Comparison of ENCODE assay signal across 8 cellular contexts in genomic region chr10:70145666-70146488, GRCh38. TPM values are rescaled to one million over a fixed set of nuclear protein-coding genes. Genes with fewer than 3 reads are reported as not detected.
DNase-seq lines count a peak whose midpoint lies in the region; ATAC-seq, FAIRE-seq and TF ChIP-seq lines count a peak whose summit lies in the region.

No MANE protein-coding gene starts in this region.

- no peaks in the 10 kb centered on the region for H3K27me3 ChIP-seq in astrocyte (ENCODE audit: insufficient read depth, low read length)

- H3K27ac ChIP-seq in KOPT-K1 (ENCODE audit: low read depth, low read length, poor library complexity, severe bottlenecking) (peak overlapping the region; percentile 85), astrocyte (ENCODE audit: low read depth, low read length) (peak overlapping the region; percentile 67)

- H3K36me3 Mint-ChIP-seq in astrocyte (ENCODE audit: low read depth, unreplicated experiment) = peaks cover 8% of the 10 kb centered on the region

- DNase-seq in T-helper 2 cell = peak; percentile 50 to 85 (median 70)
- peak; percentile 51 for DNase-seq in astrocyte (ENCODE audit: low read depth)
- peak in 32 of 51 donors; percentile 21 to 78 (median 53) for DNase-seq in hypothalamus (lab: John Stamatoyannopoulos, UW)
- peak; percentile 76 for DNase-seq in sciatic nerve (ENCODE audit: low spot score)
- DNase-seq in amniotic stem cell (lab: John Stamatoyannopoulos, UW) = no peak

- H3K79me2 ChIP-seq in astrocyte (ENCODE audit: insufficient read depth, low read length) = peaks cover 50% of the 10 kb centered on the region

- no peaks in the 10 kb centered on the region for H3K27me3 Mint-ChIP-seq in astrocyte (ENCODE audit: low read depth, unreplicated experiment)

- ATAC-seq in GM21825 (IDR thresholded peaks at IDR 0.05; ENCODE audit: unreplicated experiment) (peak; percentile 51), sciatic nerve (peak; percentile 40)

- H3K4me1 ChIP-seq in astrocyte (ENCODE audit: insufficient read depth, low read length) = peaks cover 18% of the 10 kb centered on the region

- no peaks in the 10 kb centered on the region for H3K9me3 ChIP-seq in KOPT-K1 (ENCODE audit: insufficient read depth, low read length, poor library complexity, severe bottlenecking)
- H3K9me3 ChIP-seq in astrocyte (ENCODE audit: insufficient read depth, low read depth, low read length) = no peaks in the 10 kb centered on the region

- no peaks in the 10 kb centered on the region for H3K9me3 Mint-ChIP-seq in astrocyte (ENCODE audit: unreplicated experiment)

- FAIRE-seq in astrocyte (lab: Jason Lieb, UNC) = no peak

- H3K36me3 ChIP-seq in KOPT-K1 (ENCODE audit: insufficient read depth, low read length) (peaks cover 34% of the 10 kb centered on the region), astrocyte (ENCODE audit: insufficient read depth, low read length) (peaks cover 9% of the 10 kb centered on the region)

- H3K4me1 Mint-ChIP-seq in astrocyte (ENCODE audit: low read depth, unreplicated experiment) = peaks cover 7% of the 10 kb centered on the region

- intact Hi-C loops in sciatic nerve (cut with DNase I) = no loop called here

- H4K20me1 ChIP-seq in astrocyte (ENCODE audit: insufficient read depth, low read length) = peaks cover 66% of the 10 kb centered on the region

- TF ChIP-seq CTCF in astrocyte (IDR thresholded peaks at IDR 0.05; ENCODE audit: insufficient read depth, low read depth, low read length) = no peak

- H2AFZ ChIP-seq in astrocyte (ENCODE audit: low read depth, low read length) = peak overlapping the region; percentile 83

- H3K4me3 ChIP-seq in GM08714 (ENCODE audit: low read length) = peak overlapping the region; percentile 72; the same call in 1 of the 2 replicates
- peak overlapping the region; percentile 65 for H3K4me3 ChIP-seq in astrocyte (ENCODE audit: insufficient read depth, low read depth, low read length)

- peak overlapping the region; percentile 77 for H3K4me3 Mint-ChIP-seq in astrocyte (ENCODE audit: unreplicated experiment)

- peak overlapping the region; percentile 85 for H3K4me2 ChIP-seq in astrocyte (ENCODE audit: low read length)

- no peak overlapping the region for H3K27ac Mint-ChIP-seq in astrocyte (ENCODE audit: unreplicated experiment)

- H3K9ac ChIP-seq in astrocyte (ENCODE audit: low read length) = peak overlapping the region; percentile 83

RNA-seq across cellular contexts. Expression of gene TYSND1, which starts 0.6 kb away (rescaled TPM):
- total RNA-seq in astrocyte = 8.7 and 8.9 TPM in 2 replicates
- total RNA-seq in sciatic nerve = 10.6 TPM

RNA-seq across cellular contexts. Expression of gene AIFM2, which starts 13.3 kb away (rescaled TPM):
- 7.1 and 7.5 TPM in 2 replicates for total RNA-seq in astrocyte
- total RNA-seq in sciatic nerve = 14.1 TPM

RNA-seq across cellular contexts. Expression of gene SAR1A, which starts 24.4 kb away (rescaled TPM):
- 228 and 239 TPM in 2 replicates for total RNA-seq in astrocyte
- total RNA-seq in sciatic nerve = 122 TPM
